18 cellular contexts compared by ENCODE assay signal in genomic region chr6:106803188-106803587, GRCh38.
"Had no signal": no experiment of that assay in that cellular context is flagged by ENCODE, and none has a peak within 500 bp of the region (broad histone marks: within the 10 kb centered on the region; RNA-seq: fewer than 3 reads in every experiment).

No MANE protein-coding gene starts in this region.

- H2AFZ ChIP-seq: hepatocyte had no signal

- DNase-seq: effector CD4-positive, alpha-beta T cell; endodermal cell; erythroblast; foreskin melanocyte; head of caudate nucleus; natural killer cell; nucleus accumbens; ovary; right cardiac atrium; small intestine; stimulated activated CD4-positive, alpha-beta T cell treated with anti-CD3 and anti-CD28 coated beads, Interleukin-2, amount 100 ng/mL, for 48 hours; stimulated activated naive CD4-positive, alpha-beta T cell treated with Interleukin-2 at 50 U/mL for 16 hours; trophoblast cell had no signal

- ATAC-seq: natural killer cell, right cardiac atrium had no signal

- FAIRE-seq: endothelial cell of umbilical vein, small intestine, urothelium cell line had no signal

- H3K36me3 Mint-ChIP-seq: natural killer cell, neural progenitor cell had no signal

- H3K4me2 ChIP-seq: hepatocyte had no signal

- H3K36me3 ChIP-seq: neural progenitor cell, ovary had no signal

- H3K9ac ChIP-seq: neural progenitor cell had no signal

- H3K27ac ChIP-seq: coronary artery, neural progenitor cell, ovary had no signal

- H3K4me3 ChIP-seq: coronary artery, hepatocyte, neural progenitor cell, ovary had no signal

- H3K79me2 ChIP-seq: hepatocyte had no signal

- H3K27ac Mint-ChIP-seq: endodermal cell, natural killer cell had no signal

- H3K27me3 ChIP-seq: hepatocyte, neural progenitor cell, ovary had no signal

- H3K4me3 Mint-ChIP-seq: endodermal cell, natural killer cell, neural progenitor cell had no signal

- H3K9me3 ChIP-seq: ovary had no signal
